Comparison of ENCODE assay signal across 36 cellular contexts in the genomic region with DNA sequence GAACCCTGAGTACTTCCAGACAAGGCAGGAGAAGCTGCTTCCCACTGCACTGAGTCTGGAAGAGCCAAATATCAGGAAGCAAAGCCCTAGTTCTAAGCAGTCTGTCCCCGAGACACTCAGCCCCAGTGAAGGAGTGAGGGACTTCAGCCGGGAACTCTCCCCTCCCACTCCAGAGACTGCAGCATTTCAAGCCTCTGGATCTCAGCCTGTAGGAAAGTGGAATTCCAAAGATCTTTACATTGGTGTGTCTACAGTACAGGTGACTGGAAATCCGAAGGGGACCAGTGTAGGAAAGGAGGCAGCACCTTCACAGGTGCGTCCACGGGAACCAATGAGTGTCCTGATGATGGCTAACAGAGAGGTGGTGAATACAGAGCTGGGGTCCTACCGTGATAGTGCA.
"Had no signal": no experiment of that assay in that cellular context is flagged by ENCODE, and none has a peak within 500 bp of the region (broad histone marks: within the 10 kb centered on the region; RNA-seq: fewer than 3 reads in every experiment).

No MANE protein-coding gene starts in this region.

- H3K4me3 ChIP-seq: adrenal gland, body of pancreas, breast epithelium, cardiac muscle cell had no signal

- FAIRE-seq: astrocyte, TTC549 had no signal

- ATAC-seq: activated CD8-positive, alpha-beta T cell treated with anti-CD3 and anti-CD28 coated beads for 36 hours; activated naive CD4-positive, alpha-beta T cell treated with anti-CD3 and anti-CD28 coated beads, Interleukin-2, amount 50 U/mL, for 72 hours; activated T-cell treated with anti-CD3 and anti-CD28 coated beads, Interleukin-2, amount 50 U/mL, for 4 hours; activated T-cell treated with anti-CD3 and anti-CD28 coated beads, Interleukin-2, amount 50 U/mL, for 72 hours; activated T-helper 17 cell treated with anti-CD3 and anti-CD28 coated beads, Interleukin-2, amount 50 U/mL, for 72 hours; body of pancreas had no signal

- H3K27me3 ChIP-seq: adrenal gland, body of pancreas, brain microvascular endothelial cell, breast epithelium, cardiac muscle cell had no signal

- H3K9me3 ChIP-seq: adrenal gland, body of pancreas, breast epithelium had no signal

- H3K4me1 ChIP-seq: adrenal gland, body of pancreas, breast epithelium had no signal

- DNase-seq: activated B cell treated with CpG ODN at 0.5 μM for 24 hours; activated CD4-positive, alpha-beta memory T cell treated with anti-CD3 and anti-CD28 coated beads for 36 hours; activated CD4-positive, alpha-beta T cell treated with anti-CD3 and anti-CD28 coated beads for 4 hours; activated CD4-positive, alpha-beta T cell treated with anti-CD3 and anti-CD28 coated beads, Interleukin-2, amount 10 ng/mL, durations not matched to agents 24 days and 14 days; activated CD4-positive, alpha-beta T cell treated with anti-CD3 and anti-CD28 coated beads, Interleukin-2, amount 50 U/mL, for 1 hour; activated CD4-positive, alpha-beta T cell treated with anti-CD3 and anti-CD28 coated beads, Interleukin-2, amount 50 U/mL, for 4 hours; activated CD4-positive, CD25-positive, alpha-beta regulatory T cell treated with anti-CD3 and anti-CD28 coated beads, Interleukin-2, amount 50 U/mL, for 72 hours; activated CD8-positive, alpha-beta memory T cell treated with anti-CD3 and anti-CD28 coated beads, Interleukin-2, amount 50 U/mL, for 4 hours; activated CD8-positive, alpha-beta T cell treated with anti-CD3 and anti-CD28 coated beads for 36 hours; activated effector memory CD4-positive, alpha-beta T cell treated with anti-CD3 and anti-CD28 coated beads, Interleukin-2, amount 50 U/mL, for 16 hours; activated gamma-delta T cell treated with Interleukin-2 at 50 U/mL for 16 hours; activated naive CD4-positive, alpha-beta T cell; activated naive CD4-positive, alpha-beta T cell treated with anti-CD3 and anti-CD28 coated beads for 36 hours; activated naive CD4-positive, alpha-beta T cell treated with anti-CD3 and anti-CD28 coated beads, Interleukin-2, amount 50 U/mL, for 16 hours; activated naive CD8-positive, alpha-beta T cell treated with anti-CD3 and anti-CD28 coated beads for 36 hours; activated T-cell treated with anti-CD3 and anti-CD28 coated beads for 4 hours; activated T-cell treated with anti-CD3 and anti-CD28 coated beads, Interleukin-2, amount 50 U/mL, for 1 hour; activated T-cell treated with anti-CD3 and anti-CD28 coated beads, Interleukin-2, amount 50 U/mL, for 4 hours; activated T-cell treated with anti-CD3 and anti-CD28 coated beads, Interleukin-2, amount 50 U/mL, for 72 hours; adrenal gland; amniotic stem cell; aorta; body of pancreas; brain microvascular endothelial cell; caudate nucleus; cerebellar nuclear complex; T-helper 1 cell; T-helper 2 cell; T-helper 9 cell had no signal

- H3K27ac ChIP-seq: adrenal gland, body of pancreas, brain microvascular endothelial cell, breast epithelium, cardiac muscle cell, VCaP had no signal

- H3K36me3 ChIP-seq: adrenal gland, brain microvascular endothelial cell, breast epithelium, cardiac muscle cell had no signal
